9 cellular contexts compared by ENCODE assay signal in genomic region chr12:53427905-53428594, GRCh38. TPM values are rescaled to one million over a fixed set of nuclear protein-coding genes. Genes with fewer than 3 reads are reported as not detected.
A peak's percentile ranks its signal among the peaks of the same experiment; 100 is the strongest.
DNase-seq lines count a peak whose midpoint lies in the region; ATAC-seq lines count a peak whose summit lies in the region.
"Had no signal": no experiment of that assay in that cellular context is flagged by ENCODE, and none has a peak within 500 bp of the region (broad histone marks: within the 10 kb centered on the region; RNA-seq: fewer than 3 reads in every experiment).

No MANE protein-coding gene starts in this region.

- no peaks in the 10 kb centered on the region for H3K4me1 ChIP-seq in Karpas-422 (ENCODE audit: low read length)
- H3K4me1 ChIP-seq in trophoblast cell (ENCODE audit: control insufficient read depth in 1 of 2, insufficient read depth in 2 of 2, low read length in 2 of 2), result no peaks in the 10 kb centered on the region

- H3K4ac ChIP-seq in trophoblast cell (ENCODE audit: low read depth, low read length), result no peak overlapping the region

- no peak overlapping the region for H3K9ac ChIP-seq in Karpas-422 (ENCODE audit: low read length)
- H3K9ac ChIP-seq in trophoblast cell (ENCODE audit: low read length), result no peak overlapping the region

- H4K20me1 ChIP-seq in Karpas-422 (ENCODE audit: insufficient read depth, low read depth, low read length), result no peaks in the 10 kb centered on the region

- peak; percentile 81 for DNase-seq in DMS53 (lab: John Stamatoyannopoulos, UW)
- no peak for DNase-seq in Karpas-422
- DNase-seq in astrocyte of the hippocampus (ENCODE audit: low read depth, low spot score), result peak; percentile 65
- DNase-seq in trophoblast cell, result peak; percentile 78 to 79
- no peak for DNase-seq in NCI-H187 (lab: John Stamatoyannopoulos, UW)
- DNase-seq in midbrain (lab: John Stamatoyannopoulos, UW), result no peak
- DNase-seq in AML-193 (lab: John Stamatoyannopoulos, UW), result no peak
- DNase-seq: activated gamma-delta T cell treated with Interleukin-2 at 50 U/mL for 16 hours had no signal

- H3K4me3 ChIP-seq in Karpas-422 (ENCODE audit: low read length) (no peak overlapping the region), trophoblast cell (ENCODE audit: low read depth, low read length) (no peak overlapping the region)

- no peak overlapping the region for H3K18ac ChIP-seq in trophoblast cell (ENCODE audit: low read length)

- H3K27me3 ChIP-seq in Karpas-422 (ENCODE audit: low read length) (no peaks in the 10 kb centered on the region), trophoblast cell (ENCODE audit: insufficient read depth, low read length) (no peaks in the 10 kb centered on the region)

- no peaks in the 10 kb centered on the region for H3K79me1 ChIP-seq in trophoblast cell (ENCODE audit: low read length)

- no peak overlapping the region for H4K12ac ChIP-seq in trophoblast cell (ENCODE audit: low read depth, low read length)

- no peak overlapping the region for H4K8ac ChIP-seq in trophoblast cell (ENCODE audit: low read depth, low read length)

- H2AK5ac ChIP-seq in trophoblast cell (ENCODE audit: low read length), result no peak overlapping the region

- H3K4me2 ChIP-seq in Karpas-422 (ENCODE audit: low read depth, low read length, poor library complexity, severe bottlenecking), result no peak overlapping the region
- no peak overlapping the region for H3K4me2 ChIP-seq in trophoblast cell (ENCODE audit: low read length)

- no peaks in the 10 kb centered on the region for H3K36me3 ChIP-seq in Karpas-422 (ENCODE audit: insufficient read depth, low read length)
- H3K36me3 ChIP-seq in trophoblast cell (ENCODE audit: control insufficient read depth in 1 of 2, insufficient read depth in 2 of 2, low read length in 2 of 2), result no peaks in the 10 kb centered on the region

- no peak overlapping the region for H3K27ac ChIP-seq in Karpas-422 (ENCODE audit: low read length)
- no peak overlapping the region for H3K27ac ChIP-seq in trophoblast cell (ENCODE audit: low read depth, low read length)

- H3K79me2 ChIP-seq in Karpas-422 (ENCODE audit: low read length), result no peaks in the 10 kb centered on the region
- H3K79me2 ChIP-seq in trophoblast cell (ENCODE audit: control insufficient read depth, insufficient read depth, low read length, poor library complexity), result no peaks in the 10 kb centered on the region

- H3K23ac ChIP-seq in trophoblast cell (ENCODE audit: low read length), result no peak overlapping the region

- H2BK5ac ChIP-seq in trophoblast cell (ENCODE audit: low read depth, low read length, poor library complexity), result no peak overlapping the region

- H2AFZ ChIP-seq in Karpas-422 (ENCODE audit: low read length), result 0 out of 2 replicates have a peak overlapping the region, but pooled peaks have one; percentile 52
- no peak overlapping the region for H2AFZ ChIP-seq in trophoblast cell (ENCODE audit: insufficient read depth, low read length, poor library complexity)

- no peak overlapping the region for H2BK120ac ChIP-seq in trophoblast cell (ENCODE audit: insufficient read depth, low read length, poor library complexity)

- no CpG with 5 or more reads among the region's 7 CpGs for WGBS in trophoblast cell (ENCODE audit: extremely low coverage, insufficient coverage, insufficient read length)

- H4K91ac ChIP-seq in trophoblast cell (ENCODE audit: low read depth, low read length), result no peak overlapping the region

- ATAC-seq in GM19463 (IDR thresholded peaks at IDR 0.05; ENCODE audit: unreplicated experiment), result no peak

- no peaks in the 10 kb centered on the region for H3K9me2 ChIP-seq in Karpas-422 (replicated peaks; ENCODE audit: insufficient read depth, low read length)

- no peak overlapping the region for H2BK12ac ChIP-seq in trophoblast cell (ENCODE audit: low read length)

- H3K9me3 ChIP-seq in Karpas-422 (ENCODE audit: low read length) (no peaks in the 10 kb centered on the region), trophoblast cell (ENCODE audit: insufficient read depth, low read depth, low read length) (no peaks in the 10 kb centered on the region)

- H3K14ac ChIP-seq in trophoblast cell (ENCODE audit: low read length), result no peak overlapping the region

RNA-seq across cellular contexts. Expression of gene AMHR2, which starts 4.4 kb away (rescaled TPM):
- total RNA-seq in Karpas-422 (2014; rRNA removed; shearing (Covaris generic); ENCODE audit: low replicate concordance), result not detected in 2 replicates
- 0.82 and 0.89 TPM in 2 replicates for polyA plus RNA-seq in trophoblast cell (2013)

RNA-seq across cellular contexts. Expression of gene PRR13, which starts 13.5 kb away (rescaled TPM):
- total RNA-seq in Karpas-422 (2014; rRNA removed; shearing (Covaris generic); ENCODE audit: low replicate concordance), result 112 and 139 TPM in 2 replicates
- polyA plus RNA-seq in trophoblast cell (2013), result 229 and 234 TPM in 2 replicates

RNA-seq across cellular contexts. Expression of gene PCBP2, which starts 23.9 kb away (rescaled TPM):
- 340 and 447 TPM in 2 replicates for total RNA-seq in Karpas-422 (2014; rRNA removed; shearing (Covaris generic); ENCODE audit: low replicate concordance)
- 585 and 609 TPM in 2 replicates for polyA plus RNA-seq in trophoblast cell (2013)

RNA-seq across cellular contexts. Expression of gene SP1, which starts 48.1 kb away (rescaled TPM):
- 29.9 and 36.5 TPM in 2 replicates for total RNA-seq in Karpas-422 (2014; rRNA removed; shearing (Covaris generic); ENCODE audit: low replicate concordance)
- 50.5 and 51.4 TPM in 2 replicates for polyA plus RNA-seq in trophoblast cell (2013)

Comparison
In these comparisons a context has a peak if more than half of its experiments do, and no peak if none do; other contexts are left out.
1. DNase-seq: peak in DMS53 (single experiment), astrocyte of the hippocampus (single experiment) and trophoblast cell (2 of 2); none in Karpas-422 (single experiment), NCI-H187 (0 of 2), midbrain (single experiment) and AML-193 (0 of 2).